In genomic region chr13:112624040-112624439, GRCh38 we compare ENCODE assay signal across 19 cellular contexts.
"Had no signal": no experiment of that assay in that cellular context is flagged by ENCODE, and none has a peak within 500 bp of the region (broad histone marks: within the 10 kb centered on the region; RNA-seq: fewer than 3 reads in every experiment).

No MANE protein-coding gene starts in this region.

- DNase-seq: IMR-90, Karpas-422, KG1, MG63, NCI-H1092 treated with DMSO at 0.1 percent for 48 hours, NCI-H1436, NCI-H187, NCI-H2029, NCI-H2081 treated with DMSO at 0.1 percent for 48 hours, NCI-H2171, NCI-H226, NCI-H446, NCI-H510A, NCI-H524 treated with DMSO at 0.1 percent for 48 hours, NCI-H69, NCI-H774, Right ventricle myocardium superior, RPMI8226, SIG-M5 had no signal
